ENCODE assay signal across 1 cellular context in genomic region chr2:108363900-108364225, GRCh38.
A peak's percentile ranks its signal among the peaks of the same experiment; 100 is the strongest.
TF ChIP-seq lines count a peak whose summit lies in the region.

No MANE protein-coding gene starts in this region.

TF ChIP-seq in H1, 55 proteins besides CTCF, POLR2A, EP300 and RAD21:
- TF ChIP-seq CREB1 (IDR thresholded peaks at IDR 0.05) (no peak), CEBPB (IDR thresholded peaks at IDR 0.05; ENCODE audit: low read depth, low read length) (no peak), FOSL1 (IDR thresholded peaks at IDR 0.05; ENCODE audit: insufficient read depth, low read depth, low read length) (no peak), CBX5 (IDR thresholded peaks at IDR 0.05; ENCODE audit: low read depth, low read length) (no peak)
- TF ChIP-seq, protein P1, sequence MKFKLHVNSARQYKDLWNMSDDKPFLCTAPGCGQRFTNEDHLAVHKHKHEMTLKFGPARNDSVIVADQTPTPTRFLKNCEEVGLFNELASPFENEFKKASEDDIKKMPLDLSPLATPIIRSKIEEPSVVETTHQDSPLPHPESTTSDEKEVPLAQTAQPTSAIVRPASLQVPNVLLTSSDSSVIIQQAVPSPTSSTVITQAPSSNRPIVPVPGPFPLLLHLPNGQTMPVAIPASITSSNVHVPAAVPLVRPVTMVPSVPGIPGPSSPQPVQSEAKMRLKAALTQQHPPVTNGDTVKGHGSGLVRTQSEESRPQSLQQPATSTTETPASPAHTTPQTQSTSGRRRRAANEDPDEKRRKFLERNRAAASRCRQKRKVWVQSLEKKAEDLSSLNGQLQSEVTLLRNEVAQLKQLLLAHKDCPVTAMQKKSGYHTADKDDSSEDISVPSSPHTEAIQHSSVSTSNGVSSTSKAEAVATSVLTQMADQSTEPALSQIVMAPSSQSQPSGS (IDR thresholded peaks at IDR 0.05; ENCODE audit: low read length): 0 out of 2 replicates have a peak, but pooled peaks have one; percentile 1
